ENCODE assay signal across 1 cellular context in genomic region chr14:100215330-100215885, GRCh38.
A peak's percentile ranks its signal among the peaks of the same experiment; 100 is the strongest.
TF ChIP-seq lines count a peak whose summit lies in the region.

No MANE protein-coding gene starts in this region.

TF ChIP-seq in HepG2, 621 proteins besides CTCF, POLR2A, EP300 and RAD21 (continued from another document):
- peak; percentile 35; the same call in 1 of the 2 replicates for TF ChIP-seq ZNF770 (CRISPR knock-in tag; IDR thresholded peaks at IDR 0.05)
